ENCODE assay signal across 9 cellular contexts in genomic region chr17:59623151-59623550, GRCh38. TPM values are rescaled to one million over a fixed set of nuclear protein-coding genes. Genes with fewer than 3 reads are reported as not detected.
A peak's percentile ranks its signal among the peaks of the same experiment; 100 is the strongest.
DNase-seq lines count a peak whose midpoint lies in the region; ATAC-seq and TF ChIP-seq lines count a peak whose summit lies in the region.
"Had no signal": no experiment of that assay in that cellular context is flagged by ENCODE, and none has a peak within 500 bp of the region (broad histone marks: within the 10 kb centered on the region; RNA-seq: fewer than 3 reads in every experiment).

No MANE protein-coding gene starts in this region.

- no peaks in the 10 kb centered on the region for H3K9me3 ChIP-seq in right cardiac atrium (ENCODE audit: control insufficient read depth, low read length)
- no peaks in the 10 kb centered on the region for H3K9me3 ChIP-seq in heart left ventricle

- 44% methylated on average over 2 of the region's 2 CpGs for WGBS in right cardiac atrium
- whole genome bisulfite sequencing in heart left ventricle, 4 donors = 23 to 47% (median 34%) methylated on average over 2 of the region's 2 CpGs

- H3K9me3 Mint-ChIP-seq in activated naive CD8-positive, alpha-beta T cell treated with anti-CD3 and anti-CD28 coated beads for 36 hours = no peaks in the 10 kb centered on the region
- H3K9me3 Mint-ChIP-seq in memory B cell = no peaks in the 10 kb centered on the region

- no peak for DNase-seq in right cardiac atrium
- DNase-seq in heart left ventricle = no peak
- DNase-seq in activated naive CD8-positive, alpha-beta T cell treated with anti-CD3 and anti-CD28 coated beads for 36 hours = no peak
- no peak for DNase-seq in memory B cell (ENCODE audit: low spot score in 2 of 2)
- no peak for DNase-seq in SKM-1 (lab: John Stamatoyannopoulos, UW; ENCODE audit: unreplicated experiment)
- DNase-seq in GOT3 (lab: John Stamatoyannopoulos, UW) = no peak
- no peak for DNase-seq in A172 (ENCODE audit: low spot score)

- peaks cover 4% of the 10 kb centered on the region for H3K27me3 Mint-ChIP-seq in activated naive CD8-positive, alpha-beta T cell treated with anti-CD3 and anti-CD28 coated beads for 36 hours
- H3K27me3 Mint-ChIP-seq in memory B cell = no peaks in the 10 kb centered on the region

- no peak overlapping the region for H3K27ac ChIP-seq in right cardiac atrium (ENCODE audit: low read length)
- peak overlapping the region in 3 of 12 donors; percentile 23 to 99 (median 97) for H3K27ac ChIP-seq in heart left ventricle

- peaks cover 2% of the 10 kb centered on the region for H3K4me1 ChIP-seq in right cardiac atrium (ENCODE audit: control insufficient read depth, insufficient read depth, low read length)
- peaks cover 19 to 78% (median 63%) of the 10 kb centered on the region in 12 donors for H3K4me1 ChIP-seq in heart left ventricle

- no peak overlapping the region for H3K27ac Mint-ChIP-seq in activated naive CD8-positive, alpha-beta T cell treated with anti-CD3 and anti-CD28 coated beads for 36 hours
- peak overlapping the region; percentile 22 for H3K27ac Mint-ChIP-seq in memory B cell

- no peak for TF ChIP-seq POLR2A in heart left ventricle (IDR thresholded peaks at IDR 0.05)

- peaks cover 0 to 15% (median 0%) of the 10 kb centered on the region in 9 donors for H3K36me3 ChIP-seq in heart left ventricle

- peak overlapping the region; percentile 30 for H3K4me3 Mint-ChIP-seq in activated naive CD8-positive, alpha-beta T cell treated with anti-CD3 and anti-CD28 coated beads for 36 hours
- H3K4me3 Mint-ChIP-seq in memory B cell = peak overlapping the region; percentile 35

- ATAC-seq in right cardiac atrium = no peak
- no peak for ATAC-seq in heart left ventricle
- ATAC-seq in memory B cell (ENCODE audit: low read depth) = no peak
- no peak for ATAC-seq in HG02610 (IDR thresholded peaks at IDR 0.05; ENCODE audit: unreplicated experiment)
- ATAC-seq: esophagus mucosa had no signal

- intact Hi-C loops in right cardiac atrium (cut with DNase I) = no loop called here
- intact Hi-C loops in heart left ventricle (cut with DNase I) = no loop called here

- H3K4me3 ChIP-seq in right cardiac atrium (ENCODE audit: low read length) = peak overlapping the region; percentile 32
- H3K4me3 ChIP-seq in heart left ventricle = peak overlapping the region in 4 of 12 donors; percentile 71 to 88 (median 85)

- H3K27me3 ChIP-seq in right cardiac atrium (ENCODE audit: control insufficient read depth, insufficient read depth) = no peaks in the 10 kb centered on the region
- no peaks in the 10 kb centered on the region for H3K27me3 ChIP-seq in heart left ventricle

- TF ChIP-seq CTCF in heart left ventricle (IDR thresholded peaks at IDR 0.05) = no peak

- H3K4me1 Mint-ChIP-seq in activated naive CD8-positive, alpha-beta T cell treated with anti-CD3 and anti-CD28 coated beads for 36 hours = peaks cover 53% of the 10 kb centered on the region
- peaks cover 32% of the 10 kb centered on the region for H3K4me1 Mint-ChIP-seq in memory B cell

- peaks cover 17% of the 10 kb centered on the region for H3K36me3 Mint-ChIP-seq in activated naive CD8-positive, alpha-beta T cell treated with anti-CD3 and anti-CD28 coated beads for 36 hours
- H3K36me3 Mint-ChIP-seq in memory B cell = no peaks in the 10 kb centered on the region

RNA-seq across cellular contexts. Expression of gene CLTC, which starts 3.5 kb away (rescaled TPM):
- total RNA-seq in right cardiac atrium (100 to 1,000 TPM; 141 to 203 (median 186) TPM), heart left ventricle (100 to 1,000 TPM; 144 to 242 (median 193) TPM)
- polyA plus RNA-seq in right cardiac atrium (108 TPM), heart left ventricle (100 to 1,000 TPM in 1 of 2 donors, 10 to 100 TPM in 1; 49.8 to 130 TPM)
- 100 to 1,000 TPM; 154 to 161 TPM for total RNA-seq in activated naive CD8-positive, alpha-beta T cell treated with anti-CD3 and anti-CD28 coated beads for 36 hours
- total RNA-seq in A172 (2014; rRNA removed; shearing (Covaris generic)) = 362 and 373 TPM in 2 replicates

RNA-seq across cellular contexts. Expression of gene DHX40, which starts 57.7 kb away (rescaled TPM):
- total RNA-seq in right cardiac atrium = 10 to 100 TPM; 17.2 to 21.7 (median 19.1) TPM
- 8.0 TPM for polyA plus RNA-seq in right cardiac atrium
- total RNA-seq in heart left ventricle = 10 to 100 TPM; 15.5 to 25.4 (median 21.2) TPM
- 10 to 100 TPM in 1 of 2 donors, 1 to 10 TPM in 1; 5.5 to 21.9 TPM for polyA plus RNA-seq in heart left ventricle
- 10 to 100 TPM; 23.3 to 24.0 TPM for total RNA-seq in activated naive CD8-positive, alpha-beta T cell treated with anti-CD3 and anti-CD28 coated beads for 36 hours
- 67.1 and 70.5 TPM in 2 replicates for total RNA-seq in A172 (2014; rRNA removed; shearing (Covaris generic))
